ENCODE assay signal across 1 cellular context in genomic region chr17:42053701-42054100, GRCh38.
TF ChIP-seq lines count a peak whose summit lies in the region.

No MANE protein-coding gene starts in this region.

TF ChIP-seq in H1, 55 proteins besides CTCF, POLR2A, EP300 and RAD21:
- no peak for TF ChIP-seq BRCA1 (IDR thresholded peaks at IDR 0.05; ENCODE audit: low read depth, low read length)
- TF ChIP-seq RBBP5 (IDR thresholded peaks at IDR 0.05; ENCODE audit: borderline replicate concordance, low read depth, low read length): no peak
- no peak for TF ChIP-seq E2F6 (IDR thresholded peaks at IDR 0.05)
- no peak for TF ChIP-seq JUN (IDR thresholded peaks at IDR 0.05; ENCODE audit: low read depth, low read length)
- no peak for TF ChIP-seq ZNF274 (IDR thresholded peaks at IDR 0.05; ENCODE audit: borderline replicate concordance, extremely low read depth, low read length)
- no peak for TF ChIP-seq EZH2 (IDR thresholded peaks at IDR 0.05; ENCODE audit: low read depth, low read length, severe bottlenecking)
- TF ChIP-seq SUZ12 (IDR thresholded peaks at IDR 0.05; ENCODE audit: low read length): no peak
- TF ChIP-seq CREB1 (IDR thresholded peaks at IDR 0.05): no peak
- TF ChIP-seq TAF7 (optimal IDR thresholded peaks at IDR 0.05; ENCODE audit: borderline replicate concordance, low read depth, low read length): no peak
- no peak for TF ChIP-seq SIN3A (conservative IDR thresholded peaks at IDR 0.05 in 1 of 2, IDR thresholded peaks at IDR 0.05 in 1 of 2; ENCODE audit: low read depth in 1 of 2, low read length in 2 of 2)
- no peak for TF ChIP-seq CHD2 (IDR thresholded peaks at IDR 0.05; ENCODE audit: low read length)
- no peak for TF ChIP-seq JUND (IDR thresholded peaks at IDR 0.05; ENCODE audit: low read length)
- no peak for TF ChIP-seq TCF12 (IDR thresholded peaks at IDR 0.05; ENCODE audit: low read depth, low read length)
- no peak for TF ChIP-seq PHF8 (conservative IDR thresholded peaks at IDR 0.05; ENCODE audit: low read depth, low read length)
- TF ChIP-seq SP4 (IDR thresholded peaks at IDR 0.05; ENCODE audit: low read length): no peak
- TF ChIP-seq CBX5 (IDR thresholded peaks at IDR 0.05; ENCODE audit: low read depth, low read length): no peak
